Comparison of ENCODE assay signal across 1 cellular context in the genomic region with DNA sequence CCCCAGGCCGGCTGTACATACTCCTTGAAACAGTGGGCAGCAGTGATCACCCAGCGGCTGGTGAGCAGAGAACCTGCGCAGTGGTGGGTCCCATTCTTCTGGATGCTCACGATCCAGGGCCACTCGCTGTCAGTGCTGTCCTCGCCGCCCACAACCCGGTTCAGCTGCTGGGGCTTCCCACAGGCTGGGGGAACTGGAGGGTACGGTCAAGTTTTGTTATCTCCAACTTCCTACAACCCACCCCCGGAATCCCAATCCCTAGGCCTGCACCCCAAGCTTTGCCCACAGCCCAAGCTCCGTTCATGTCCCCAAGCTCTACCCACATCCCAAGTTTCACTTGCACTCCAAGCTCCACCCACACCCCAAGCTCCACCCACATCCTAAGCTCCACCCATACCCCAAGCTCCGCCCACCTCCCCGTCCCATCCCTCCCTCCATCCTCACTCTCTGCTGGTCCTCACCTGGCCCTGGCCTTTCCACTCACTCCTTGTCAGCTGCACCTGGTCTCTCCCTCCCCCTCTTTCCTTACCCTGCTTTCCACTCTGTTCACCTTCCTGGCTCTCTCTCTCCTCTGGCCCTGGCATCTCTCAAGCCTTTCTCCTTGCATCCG.
TF ChIP-seq lines count a peak whose summit lies in the region.

No MANE protein-coding gene starts in this region.

TF ChIP-seq in HepG2, 621 proteins besides CTCF, POLR2A, EP300 and RAD21:
- TF ChIP-seq, protein P1, sequence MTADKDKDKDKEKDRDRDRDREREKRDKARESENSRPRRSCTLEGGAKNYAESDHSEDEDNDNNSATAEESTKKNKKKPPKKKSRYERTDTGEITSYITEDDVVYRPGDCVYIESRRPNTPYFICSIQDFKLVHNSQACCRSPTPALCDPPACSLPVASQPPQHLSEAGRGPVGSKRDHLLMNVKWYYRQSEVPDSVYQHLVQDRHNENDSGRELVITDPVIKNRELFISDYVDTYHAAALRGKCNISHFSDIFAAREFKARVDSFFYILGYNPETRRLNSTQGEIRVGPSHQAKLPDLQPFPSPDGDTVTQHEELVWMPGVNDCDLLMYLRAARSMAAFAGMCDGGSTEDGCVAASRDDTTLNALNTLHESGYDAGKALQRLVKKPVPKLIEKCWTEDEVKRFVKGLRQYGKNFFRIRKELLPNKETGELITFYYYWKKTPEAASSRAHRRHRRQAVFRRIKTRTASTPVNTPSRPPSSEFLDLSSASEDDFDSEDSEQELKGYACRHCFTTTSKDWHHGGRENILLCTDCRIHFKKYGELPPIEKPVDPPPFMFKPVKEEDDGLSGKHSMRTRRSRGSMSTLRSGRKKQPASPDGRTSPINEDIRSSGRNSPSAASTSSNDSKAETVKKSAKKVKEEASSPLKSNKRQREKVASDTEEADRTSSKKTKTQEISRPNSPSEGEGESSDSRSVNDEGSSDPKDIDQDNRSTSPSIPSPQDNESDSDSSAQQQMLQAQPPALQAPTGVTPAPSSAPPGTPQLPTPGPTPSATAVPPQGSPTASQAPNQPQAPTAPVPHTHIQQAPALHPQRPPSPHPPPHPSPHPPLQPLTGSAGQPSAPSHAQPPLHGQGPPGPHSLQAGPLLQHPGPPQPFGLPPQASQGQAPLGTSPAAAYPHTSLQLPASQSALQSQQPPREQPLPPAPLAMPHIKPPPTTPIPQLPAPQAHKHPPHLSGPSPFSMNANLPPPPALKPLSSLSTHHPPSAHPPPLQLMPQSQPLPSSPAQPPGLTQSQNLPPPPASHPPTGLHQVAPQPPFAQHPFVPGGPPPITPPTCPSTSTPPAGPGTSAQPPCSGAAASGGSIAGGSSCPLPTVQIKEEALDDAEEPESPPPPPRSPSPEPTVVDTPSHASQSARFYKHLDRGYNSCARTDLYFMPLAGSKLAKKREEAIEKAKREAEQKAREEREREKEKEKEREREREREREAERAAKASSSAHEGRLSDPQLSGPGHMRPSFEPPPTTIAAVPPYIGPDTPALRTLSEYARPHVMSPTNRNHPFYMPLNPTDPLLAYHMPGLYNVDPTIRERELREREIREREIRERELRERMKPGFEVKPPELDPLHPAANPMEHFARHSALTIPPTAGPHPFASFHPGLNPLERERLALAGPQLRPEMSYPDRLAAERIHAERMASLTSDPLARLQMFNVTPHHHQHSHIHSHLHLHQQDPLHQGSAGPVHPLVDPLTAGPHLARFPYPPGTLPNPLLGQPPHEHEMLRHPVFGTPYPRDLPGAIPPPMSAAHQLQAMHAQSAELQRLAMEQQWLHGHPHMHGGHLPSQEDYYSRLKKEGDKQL (CRISPR knock-in tag; IDR thresholded peaks at IDR 0.05; ENCODE audit: low read depth), result no peak
- TF ChIP-seq ZNF563 (CRISPR knock-in tag; IDR thresholded peaks at IDR 0.05) (no peak), ZNF644 (CRISPR knock-in tag; IDR thresholded peaks at IDR 0.05; ENCODE audit: low read depth) (no peak), NR2C2 (CRISPR knock-in tag; IDR thresholded peaks at IDR 0.05; ENCODE audit: borderline replicate concordance) (no peak), MXD4 (CRISPR knock-in tag; IDR thresholded peaks at IDR 0.05) (no peak), CBX1 (IDR thresholded peaks at IDR 0.05; ENCODE audit: low read depth) (no peak), SIN3A (IDR thresholded peaks at IDR 0.05; ENCODE audit: borderline replicate concordance, low read depth, low read length) (no peak), STAT5B (CRISPR knock-in tag; IDR thresholded peaks at IDR 0.05) (no peak), PCBP1 (IDR thresholded peaks at IDR 0.05; ENCODE audit: borderline replicate concordance, low read depth, low read length) (no peak), ZNF501 (CRISPR knock-in tag; IDR thresholded peaks at IDR 0.05) (no peak)
- TF ChIP-seq, protein P2, sequence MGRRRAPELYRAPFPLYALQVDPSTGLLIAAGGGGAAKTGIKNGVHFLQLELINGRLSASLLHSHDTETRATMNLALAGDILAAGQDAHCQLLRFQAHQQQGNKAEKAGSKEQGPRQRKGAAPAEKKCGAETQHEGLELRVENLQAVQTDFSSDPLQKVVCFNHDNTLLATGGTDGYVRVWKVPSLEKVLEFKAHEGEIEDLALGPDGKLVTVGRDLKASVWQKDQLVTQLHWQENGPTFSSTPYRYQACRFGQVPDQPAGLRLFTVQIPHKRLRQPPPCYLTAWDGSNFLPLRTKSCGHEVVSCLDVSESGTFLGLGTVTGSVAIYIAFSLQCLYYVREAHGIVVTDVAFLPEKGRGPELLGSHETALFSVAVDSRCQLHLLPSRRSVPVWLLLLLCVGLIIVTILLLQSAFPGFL (CRISPR knock-in tag; IDR thresholded peaks at IDR 0.05), result no peak
- TF ChIP-seq, protein P3, sequence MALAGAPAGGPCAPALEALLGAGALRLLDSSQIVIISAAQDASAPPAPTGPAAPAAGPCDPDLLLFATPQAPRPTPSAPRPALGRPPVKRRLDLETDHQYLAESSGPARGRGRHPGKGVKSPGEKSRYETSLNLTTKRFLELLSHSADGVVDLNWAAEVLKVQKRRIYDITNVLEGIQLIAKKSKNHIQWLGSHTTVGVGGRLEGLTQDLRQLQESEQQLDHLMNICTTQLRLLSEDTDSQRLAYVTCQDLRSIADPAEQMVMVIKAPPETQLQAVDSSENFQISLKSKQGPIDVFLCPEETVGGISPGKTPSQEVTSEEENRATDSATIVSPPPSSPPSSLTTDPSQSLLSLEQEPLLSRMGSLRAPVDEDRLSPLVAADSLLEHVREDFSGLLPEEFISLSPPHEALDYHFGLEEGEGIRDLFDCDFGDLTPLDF (CRISPR knock-in tag; IDR thresholded peaks at IDR 0.05), result no peak
- TF ChIP-seq, protein P4, sequence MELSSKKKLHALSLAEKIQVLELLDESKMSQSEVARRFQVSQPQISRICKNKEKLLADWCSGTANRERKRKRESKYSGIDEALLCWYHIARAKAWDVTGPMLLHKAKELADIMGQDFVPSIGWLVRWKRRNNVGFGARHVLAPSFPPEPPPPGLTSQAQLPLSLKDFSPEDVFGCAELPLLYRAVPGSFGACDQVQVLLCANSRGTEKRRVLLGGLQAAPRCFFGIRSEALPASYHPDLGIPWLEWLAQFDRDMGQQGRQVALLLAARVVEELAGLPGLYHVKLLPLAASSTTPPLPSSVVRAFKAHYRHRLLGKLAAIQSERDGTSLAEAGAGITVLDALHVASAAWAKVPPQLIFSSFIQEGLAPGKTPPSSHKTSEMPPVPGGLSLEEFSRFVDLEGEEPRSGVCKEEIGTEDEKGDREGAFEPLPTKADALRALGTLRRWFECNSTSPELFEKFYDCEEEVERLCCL (CRISPR knock-in tag; IDR thresholded peaks at IDR 0.05; ENCODE audit: borderline replicate concordance), result no peak
- TF ChIP-seq, protein P5, sequence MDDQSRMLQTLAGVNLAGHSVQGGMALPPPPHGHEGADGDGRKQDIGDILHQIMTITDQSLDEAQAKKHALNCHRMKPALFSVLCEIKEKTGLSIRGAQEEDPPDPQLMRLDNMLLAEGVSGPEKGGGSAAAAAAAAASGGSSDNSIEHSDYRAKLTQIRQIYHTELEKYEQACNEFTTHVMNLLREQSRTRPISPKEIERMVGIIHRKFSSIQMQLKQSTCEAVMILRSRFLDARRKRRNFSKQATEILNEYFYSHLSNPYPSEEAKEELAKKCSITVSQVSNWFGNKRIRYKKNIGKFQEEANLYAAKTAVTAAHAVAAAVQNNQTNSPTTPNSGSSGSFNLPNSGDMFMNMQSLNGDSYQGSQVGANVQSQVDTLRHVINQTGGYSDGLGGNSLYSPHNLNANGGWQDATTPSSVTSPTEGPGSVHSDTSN (CRISPR knock-in tag; IDR thresholded peaks at IDR 0.05; ENCODE audit: borderline replicate concordance), result no peak
- TF ChIP-seq, protein P6, sequence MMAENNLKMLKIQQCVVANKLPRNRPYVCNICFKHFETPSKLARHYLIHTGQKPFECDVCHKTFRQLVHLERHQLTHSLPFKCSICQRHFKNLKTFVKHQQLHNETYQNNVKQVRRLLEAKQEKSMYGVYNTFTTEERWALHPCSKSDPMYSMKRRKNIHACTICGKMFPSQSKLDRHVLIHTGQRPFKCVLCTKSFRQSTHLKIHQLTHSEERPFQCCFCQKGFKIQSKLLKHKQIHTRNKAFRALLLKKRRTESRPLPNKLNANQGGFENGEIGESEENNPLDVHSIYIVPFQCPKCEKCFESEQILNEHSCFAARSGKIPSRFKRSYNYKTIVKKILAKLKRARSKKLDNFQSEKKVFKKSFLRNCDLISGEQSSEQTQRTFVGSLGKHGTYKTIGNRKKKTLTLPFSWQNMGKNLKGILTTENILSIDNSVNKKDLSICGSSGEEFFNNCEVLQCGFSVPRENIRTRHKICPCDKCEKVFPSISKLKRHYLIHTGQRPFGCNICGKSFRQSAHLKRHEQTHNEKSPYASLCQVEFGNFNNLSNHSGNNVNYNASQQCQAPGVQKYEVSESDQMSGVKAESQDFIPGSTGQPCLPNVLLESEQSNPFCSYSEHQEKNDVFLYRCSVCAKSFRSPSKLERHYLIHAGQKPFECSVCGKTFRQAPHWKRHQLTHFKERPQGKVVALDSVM (CRISPR knock-in tag; IDR thresholded peaks at IDR 0.05), result no peak
- TF ChIP-seq, protein P7, sequence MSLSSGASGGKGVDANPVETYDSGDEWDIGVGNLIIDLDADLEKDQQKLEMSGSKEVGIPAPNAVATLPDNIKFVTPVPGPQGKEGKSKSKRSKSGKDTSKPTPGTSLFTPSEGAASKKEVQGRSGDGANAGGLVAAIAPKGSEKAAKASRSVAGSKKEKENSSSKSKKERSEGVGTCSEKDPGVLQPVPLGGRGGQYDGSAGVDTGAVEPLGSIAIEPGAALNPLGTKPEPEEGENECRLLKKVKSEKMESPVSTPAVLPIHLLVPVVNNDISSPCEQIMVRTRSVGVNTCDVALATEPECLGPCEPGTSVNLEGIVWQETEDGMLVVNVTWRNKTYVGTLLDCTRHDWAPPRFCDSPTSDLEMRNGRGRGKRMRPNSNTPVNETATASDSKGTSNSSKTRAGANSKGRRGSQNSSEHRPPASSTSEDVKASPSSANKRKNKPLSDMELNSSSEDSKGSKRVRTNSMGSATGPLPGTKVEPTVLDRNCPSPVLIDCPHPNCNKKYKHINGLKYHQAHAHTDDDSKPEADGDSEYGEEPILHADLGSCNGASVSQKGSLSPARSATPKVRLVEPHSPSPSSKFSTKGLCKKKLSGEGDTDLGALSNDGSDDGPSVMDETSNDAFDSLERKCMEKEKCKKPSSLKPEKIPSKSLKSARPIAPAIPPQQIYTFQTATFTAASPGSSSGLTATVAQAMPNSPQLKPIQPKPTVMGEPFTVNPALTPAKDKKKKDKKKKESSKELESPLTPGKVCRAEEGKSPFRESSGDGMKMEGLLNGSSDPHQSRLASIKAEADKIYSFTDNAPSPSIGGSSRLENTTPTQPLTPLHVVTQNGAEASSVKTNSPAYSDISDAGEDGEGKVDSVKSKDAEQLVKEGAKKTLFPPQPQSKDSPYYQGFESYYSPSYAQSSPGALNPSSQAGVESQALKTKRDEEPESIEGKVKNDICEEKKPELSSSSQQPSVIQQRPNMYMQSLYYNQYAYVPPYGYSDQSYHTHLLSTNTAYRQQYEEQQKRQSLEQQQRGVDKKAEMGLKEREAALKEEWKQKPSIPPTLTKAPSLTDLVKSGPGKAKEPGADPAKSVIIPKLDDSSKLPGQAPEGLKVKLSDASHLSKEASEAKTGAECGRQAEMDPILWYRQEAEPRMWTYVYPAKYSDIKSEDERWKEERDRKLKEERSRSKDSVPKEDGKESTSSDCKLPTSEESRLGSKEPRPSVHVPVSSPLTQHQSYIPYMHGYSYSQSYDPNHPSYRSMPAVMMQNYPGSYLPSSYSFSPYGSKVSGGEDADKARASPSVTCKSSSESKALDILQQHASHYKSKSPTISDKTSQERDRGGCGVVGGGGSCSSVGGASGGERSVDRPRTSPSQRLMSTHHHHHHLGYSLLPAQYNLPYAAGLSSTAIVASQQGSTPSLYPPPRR (CRISPR knock-in tag; IDR thresholded peaks at IDR 0.05; ENCODE audit: borderline replicate concordance), result no peak
